In the genomic region with DNA sequence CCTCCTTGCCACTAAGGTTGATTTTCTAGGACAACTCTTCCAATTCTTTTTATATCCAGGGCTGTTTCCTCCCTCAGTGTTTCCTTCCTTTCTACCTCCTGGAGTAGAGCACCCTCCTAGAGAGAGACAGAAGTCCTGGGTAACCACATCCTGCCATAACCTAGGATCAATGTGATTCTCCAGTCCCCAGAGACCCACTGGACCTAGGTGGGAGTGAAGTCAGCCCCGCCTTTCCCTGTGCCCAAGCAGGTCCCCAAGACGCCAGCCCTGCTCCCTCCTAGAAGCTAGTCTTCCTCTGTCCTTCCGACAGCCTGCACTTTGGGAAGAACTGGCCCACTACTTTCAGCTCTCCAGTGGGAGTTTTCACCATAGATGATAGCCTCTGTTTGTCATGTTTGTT, we compare ENCODE assay signal across 19 cellular contexts.
A peak's percentile ranks its signal among the peaks of the same experiment; 100 is the strongest.
DNase-seq lines count a peak whose midpoint lies in the region; ATAC-seq and TF ChIP-seq lines count a peak whose summit lies in the region.
"Had no signal": no experiment of that assay in that cellular context is flagged by ENCODE, and none has a peak within 500 bp of the region (broad histone marks: within the 10 kb centered on the region; RNA-seq: fewer than 3 reads in every experiment).

No MANE protein-coding gene starts in this region.

- H4K20me1 ChIP-seq in mammary epithelial cell (ENCODE audit: insufficient read depth, low read length) = no peaks in the 10 kb centered on the region

- H3K9me3 Mint-ChIP-seq in activated T-helper 1 cell treated with anti-CD3 and anti-CD28 coated beads, Interleukin-12 subunit alpha, Interleukin-12 subunit beta, Interleukin-2, Interleukin-4 antibody, amounts not matched to agents 30 ng/mL and 10 ng/mL and 1 ng/mL, durations not matched to agents 14 hours and 24 hours and 36 hours = peaks cover 17% of the 10 kb centered on the region
- peaks cover 0 to 4% (median 0%) of the 10 kb centered on the region in 7 donors for H3K9me3 Mint-ChIP-seq in naive B cell
- H3K9me3 Mint-ChIP-seq: CD8-positive, alpha-beta T cell had no signal

- CTCF ChIA-PET in mammary epithelial cell (lab: Charles Lee; ENCODE audit: low non-redundant PET) = no interaction called here

- H3K4me1 ChIP-seq in mammary epithelial cell (ENCODE audit: insufficient read depth, low read length) (peaks cover 18% of the 10 kb centered on the region), breast epithelium (peaks cover 0 to 10% of the 10 kb centered on the region in 2 donors)
- H3K4me1 ChIP-seq: BE2C had no signal

- dilution Hi-C loops in mammary epithelial cell (cut with HindIII; ENCODE audit: low sequenced_read_pairs) = no loop called here

- ATAC-seq in naive B cell (ENCODE audit: low read depth in 2 of 2) (no peak), HG03457 (IDR thresholded peaks at IDR 0.05; ENCODE audit: unreplicated experiment) (no peak), GM21390 (IDR thresholded peaks at IDR 0.05; ENCODE audit: unreplicated experiment) (no peak), GM21360 (IDR thresholded peaks at IDR 0.05; ENCODE audit: unreplicated experiment) (no peak)
- ATAC-seq: CD8-positive, alpha-beta T cell had no signal

- H3K36me3 ChIP-seq in mammary epithelial cell (ENCODE audit: insufficient read depth, low read length) (no peaks in the 10 kb centered on the region), breast epithelium (no peaks in the 10 kb centered on the region)
- H3K36me3 ChIP-seq: BE2C had no signal

- TF ChIP-seq POLR2A in breast epithelium (IDR thresholded peaks at IDR 0.05) = no peak

- intact Hi-C loops in mammary epithelial cell (cut with micrococcal nuclease) (no loop called here), breast epithelium (cut with DNase I; ENCODE audit: low total_unique reads) (no loop called here)
- intact Hi-C loops in activated T-helper 1 cell treated with anti-CD3 and anti-CD28 coated beads, Interleukin-12 subunit alpha, Interleukin-12 subunit beta, Interleukin-2, Interleukin-4 antibody, amounts not matched to agents 30 ng/mL and 10 ng/mL and 1 ng/mL, durations not matched to agents 14 hours and 24 hours and 36 hours (cut with micrococcal nuclease) = no loop called here

- H3K79me2 ChIP-seq in mammary epithelial cell (ENCODE audit: insufficient read depth, low read length) = no peaks in the 10 kb centered on the region

- in situ Hi-C loops in mammary epithelial cell (cut with MboI; ENCODE audit: low sequenced_read_pairs in 2 of 2) = no loop called here

- BruUV-seq in mammary epithelial cell (replicated peaks; lab: Mats Ljungman, UMichigan) = no TSS peak

- H3K27ac Mint-ChIP-seq in activated T-helper 1 cell treated with anti-CD3 and anti-CD28 coated beads, Interleukin-12 subunit alpha, Interleukin-12 subunit beta, Interleukin-2, Interleukin-4 antibody, amounts not matched to agents 30 ng/mL and 10 ng/mL and 1 ng/mL, durations not matched to agents 14 hours and 24 hours and 36 hours = peak overlapping the region; percentile 25
- peak overlapping the region in 4 of 6 donors; percentile 4 to 97 (median 65) for H3K27ac Mint-ChIP-seq in naive B cell
- H3K27ac Mint-ChIP-seq: CD8-positive, alpha-beta T cell had no signal

- H3K27me3 Mint-ChIP-seq in activated T-helper 1 cell treated with anti-CD3 and anti-CD28 coated beads, Interleukin-12 subunit alpha, Interleukin-12 subunit beta, Interleukin-2, Interleukin-4 antibody, amounts not matched to agents 30 ng/mL and 10 ng/mL and 1 ng/mL, durations not matched to agents 14 hours and 24 hours and 36 hours (ENCODE audit: insufficient read depth) = no peaks in the 10 kb centered on the region
- no peaks in the 10 kb centered on the region for H3K27me3 Mint-ChIP-seq in naive B cell

- TF ChIP-seq CTCF in mammary epithelial cell (conservative IDR thresholded peaks at IDR 0.05 in 1 of 2, IDR thresholded peaks at IDR 0.05 in 1 of 2; ENCODE audit: extremely low read depth in 1 of 2, insufficient read depth in 1 of 2, low read depth in 1 of 2, low read length in 2 of 2) = no peak
- TF ChIP-seq CTCF in breast epithelium (IDR thresholded peaks at IDR 0.05) = no peak

- peaks cover 56% of the 10 kb centered on the region for H3K4me1 Mint-ChIP-seq in activated T-helper 1 cell treated with anti-CD3 and anti-CD28 coated beads, Interleukin-12 subunit alpha, Interleukin-12 subunit beta, Interleukin-2, Interleukin-4 antibody, amounts not matched to agents 30 ng/mL and 10 ng/mL and 1 ng/mL, durations not matched to agents 14 hours and 24 hours and 36 hours (ENCODE audit: low read depth)
- peaks cover 43 to 52% (median 47%) of the 10 kb centered on the region in 3 donors for H3K4me1 Mint-ChIP-seq in naive B cell

- H3K9ac ChIP-seq in mammary epithelial cell (ENCODE audit: insufficient read depth, low read length) = no peak overlapping the region

- H3K27me3 ChIP-seq in mammary epithelial cell (ENCODE audit: insufficient read depth, low read length) (no peaks in the 10 kb centered on the region), breast epithelium (no peaks in the 10 kb centered on the region)
- H3K27me3 ChIP-seq: BE2C had no signal

- 96% methylated on average over 3 of the region's 3 CpGs for WGBS in mammary epithelial cell (ENCODE audit: low coverage, missing lambda C conversion rate)

- DNase-seq in mammary epithelial cell (no peak), breast epithelium (ENCODE audit: low spot score in 2 of 2) (no peak), naive B cell (no peak), NCI-H2107 (lab: John Stamatoyannopoulos, UW) (no peak)
- no peak for DNase-seq in activated T-helper 1 cell treated with anti-CD3 and anti-CD28 coated beads, Interleukin-12 subunit alpha, Interleukin-12 subunit beta, Interleukin-2, Interleukin-4 antibody, amounts not matched to agents 30 ng/mL and 10 ng/mL and 1 ng/mL, durations not matched to agents 14 hours and 24 hours and 36 hours (ENCODE audit: low spot score)
- DNase-seq: BE2C; CD8-positive, alpha-beta T cell; KBM-7; NCI-H1105 treated with DMSO at 0.1 percent for 48 hours; NCI-H1694; NCI-H2081 treated with DMSO at 0.1 percent for 48 hours; NCI-H510A; NCI-H82; OCI-M1; Right ventricle myocardium superior had no signal

- H3K9me3 ChIP-seq in mammary epithelial cell (replicated peaks; ENCODE audit: insufficient read depth, low read length) (no peaks in the 10 kb centered on the region), breast epithelium (no peaks in the 10 kb centered on the region)
- H3K9me3 ChIP-seq: BE2C had no signal

- H3K4me3 ChIP-seq in mammary epithelial cell (replicated peaks in 1 of 3; ENCODE audit: insufficient read depth in 1 of 3, low read depth in 2 of 3, low read length in 3 of 3) (no peak overlapping the region), breast epithelium (no peak overlapping the region)
- H3K4me3 ChIP-seq: SK-N-MC had no signal

- peak overlapping the region; percentile 31 for H2AFZ ChIP-seq in mammary epithelial cell (ENCODE audit: low read depth, low read length)

- peaks cover 7% of the 10 kb centered on the region for H3K36me3 Mint-ChIP-seq in activated T-helper 1 cell treated with anti-CD3 and anti-CD28 coated beads, Interleukin-12 subunit alpha, Interleukin-12 subunit beta, Interleukin-2, Interleukin-4 antibody, amounts not matched to agents 30 ng/mL and 10 ng/mL and 1 ng/mL, durations not matched to agents 14 hours and 24 hours and 36 hours (ENCODE audit: low read depth)
- H3K36me3 Mint-ChIP-seq in naive B cell = no peaks in the 10 kb centered on the region
- H3K36me3 Mint-ChIP-seq: CD8-positive, alpha-beta T cell had no signal

- H3K4me2 ChIP-seq in mammary epithelial cell (ENCODE audit: insufficient read depth, low read depth, low read length) = no peak overlapping the region

- H3K27ac ChIP-seq in mammary epithelial cell (ENCODE audit: insufficient read depth, low read depth, low read length) (no peak overlapping the region), breast epithelium (no peak overlapping the region)
- H3K27ac ChIP-seq: SK-N-MC had no signal

- no peak overlapping the region for H3K4me3 Mint-ChIP-seq in activated T-helper 1 cell treated with anti-CD3 and anti-CD28 coated beads, Interleukin-12 subunit alpha, Interleukin-12 subunit beta, Interleukin-2, Interleukin-4 antibody, amounts not matched to agents 30 ng/mL and 10 ng/mL and 1 ng/mL, durations not matched to agents 14 hours and 24 hours and 36 hours
- H3K4me3 Mint-ChIP-seq in naive B cell = no peak overlapping the region
- H3K4me3 Mint-ChIP-seq: CD8-positive, alpha-beta T cell had no signal
